18 cellular contexts compared by ENCODE assay signal in the genomic region with DNA sequence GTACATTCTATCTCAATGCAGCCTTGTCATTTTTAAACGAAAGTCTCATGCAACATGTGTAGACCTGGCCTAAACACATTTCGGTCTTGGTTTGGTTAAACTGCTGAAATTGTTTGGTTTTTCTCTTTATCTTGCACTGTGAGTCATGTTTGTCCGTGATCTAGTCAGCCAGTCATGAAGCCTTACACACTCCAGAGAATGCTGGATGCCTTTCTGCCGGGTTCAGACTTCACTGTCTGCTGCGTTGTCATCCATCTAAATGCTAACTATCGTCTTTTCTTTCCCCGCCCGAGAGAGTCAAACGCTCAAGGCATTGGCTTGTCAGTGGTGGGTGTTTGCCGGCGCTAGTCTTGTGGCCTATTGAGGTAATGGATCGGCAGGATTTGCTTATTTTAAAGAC.
"Had no signal": no experiment of that assay in that cellular context is flagged by ENCODE, and none has a peak within 500 bp of the region (broad histone marks: within the 10 kb centered on the region; RNA-seq: fewer than 3 reads in every experiment).

No MANE protein-coding gene starts in this region.

- H3K27ac ChIP-seq: adrenal gland, dorsolateral prefrontal cortex, neutrophil, parathyroid adenoma, sigmoid colon, spleen, thoracic aorta, upper lobe of right lung, VCaP had no signal

- DNase-seq: activated CD4-positive, CD25-positive, alpha-beta regulatory T cell treated with anti-CD3 and anti-CD28 coated beads, Interleukin-2, amount 50 U/mL, for 72 hours; activated gamma-delta T cell treated with Interleukin-2 at 50 U/mL for 16 hours; adrenal gland; central memory CD4-positive, alpha-beta T cell; dorsolateral prefrontal cortex; head of caudate nucleus; natural killer cell; sigmoid colon; spleen; stimulated activated CD4-positive, alpha-beta T cell treated with anti-CD3 and anti-CD28 coated beads, Interleukin-4, amount 100 ng/mL, for 4 hours; stimulated activated naive B cell treated with anti-CD40 and anti-IgM and Interleukin-4, amounts not matched to agents 10 μg/mL and 1 μg/mL and 100 μg/mL, for 72 hours; T-helper 2 cell; upper lobe of right lung had no signal

- H3K36me3 ChIP-seq: adrenal gland, neutrophil, sigmoid colon, spleen, thoracic aorta, upper lobe of right lung had no signal

- H3K9me3 ChIP-seq: adrenal gland, neutrophil, sigmoid colon, thoracic aorta, upper lobe of right lung had no signal

- H3K4me1 ChIP-seq: adrenal gland, parathyroid adenoma, sigmoid colon, spleen, upper lobe of right lung had no signal

- H3K4me3 ChIP-seq: adrenal gland, dorsolateral prefrontal cortex, sigmoid colon, spleen, thoracic aorta, upper lobe of right lung had no signal

- H3K27me3 ChIP-seq: adrenal gland, dorsolateral prefrontal cortex, neutrophil, sigmoid colon, spleen, upper lobe of right lung had no signal

- ATAC-seq: activated naive CD4-positive, alpha-beta T cell treated with anti-CD3 and anti-CD28 coated beads, Interleukin-2, amount 50 U/mL, for 72 hours; natural killer cell; stimulated activated naive B cell treated with anti-CD40 and anti-IgM and Interleukin-4, amounts not matched to agents 10 μg/mL and 1 μg/mL and 100 μg/mL, for 72 hours; upper lobe of right lung had no signal
